In genomic region chr10:19111501-19112267, GRCh38 we compare ENCODE assay signal across 20 cellular contexts.
"Had no signal": no experiment of that assay in that cellular context is flagged by ENCODE, and none has a peak within 500 bp of the region (broad histone marks: within the 10 kb centered on the region; RNA-seq: fewer than 3 reads in every experiment).

No MANE protein-coding gene starts in this region.

- H3K4me3 Mint-ChIP-seq: activated CD4-positive, alpha-beta T cell treated with anti-CD3 and anti-CD28 coated beads, Interleukin-2, amount 10 ng/mL, durations not matched to agents 24 days and 14 days; activated CD8-positive, alpha-beta T cell treated with anti-CD3 and anti-CD28 coated beads for 36 hours; activated naive CD4-positive, alpha-beta T cell treated with anti-CD3 and anti-CD28 coated beads for 36 hours; activated naive CD8-positive, alpha-beta T cell treated with anti-CD3 and anti-CD28 coated beads, Interleukin-2, amount 50 U/mL, for 24 hours; activated T-cell treated with anti-CD3 and anti-CD28 coated beads, Interleukin-2, amount 50 U/mL, for 24 hours; dendritic cell treated with granulocyte-macrophage colony-stimulating factor and Interleukin-4, amounts not matched to agents 40 ng/mL and 50 ng/mL, for 4 days; T-cell had no signal

- H3K36me3 ChIP-seq: breast epithelium, esophagus squamous epithelium, left ventricle myocardium inferior, thyroid gland had no signal

- H3K36me3 Mint-ChIP-seq: T-cell had no signal

- H3K27ac Mint-ChIP-seq: activated CD4-positive, alpha-beta T cell treated with anti-CD3 and anti-CD28 coated beads, Interleukin-2, amount 10 ng/mL, durations not matched to agents 24 days and 14 days; activated CD8-positive, alpha-beta T cell treated with anti-CD3 and anti-CD28 coated beads for 36 hours; activated naive CD4-positive, alpha-beta T cell treated with anti-CD3 and anti-CD28 coated beads for 36 hours; activated naive CD8-positive, alpha-beta T cell treated with anti-CD3 and anti-CD28 coated beads, Interleukin-2, amount 50 U/mL, for 24 hours; activated T-cell treated with anti-CD3 and anti-CD28 coated beads, Interleukin-2, amount 50 U/mL, for 24 hours; dendritic cell treated with granulocyte-macrophage colony-stimulating factor and Interleukin-4, amounts not matched to agents 40 ng/mL and 50 ng/mL, for 4 days; T-cell had no signal

- H3K9me3 ChIP-seq: thyroid gland had no signal

- H3K4me1 ChIP-seq: breast epithelium, esophagus squamous epithelium, left ventricle myocardium inferior, thyroid gland had no signal

- H3K4me1 Mint-ChIP-seq: activated CD4-positive, alpha-beta T cell treated with anti-CD3 and anti-CD28 coated beads, Interleukin-2, amount 10 ng/mL, durations not matched to agents 24 days and 14 days; activated naive CD8-positive, alpha-beta T cell treated with anti-CD3 and anti-CD28 coated beads, Interleukin-2, amount 50 U/mL, for 24 hours; T-cell had no signal

- H3K27me3 ChIP-seq: breast epithelium, esophagus squamous epithelium, thyroid gland had no signal

- H3K27ac ChIP-seq: breast epithelium, esophagus squamous epithelium, left ventricle myocardium inferior, thyroid gland had no signal

- H3K9me3 Mint-ChIP-seq: activated CD4-positive, alpha-beta T cell treated with anti-CD3 and anti-CD28 coated beads, Interleukin-2, amount 10 ng/mL, durations not matched to agents 24 days and 14 days had no signal

- H3K4me3 ChIP-seq: breast epithelium, esophagus squamous epithelium, left ventricle myocardium inferior, thyroid gland had no signal

- DNase-seq: activated CD4-positive, alpha-beta T cell treated with anti-CD3 and anti-CD28 coated beads, Interleukin-2, amount 10 ng/mL, durations not matched to agents 24 days and 14 days; activated CD4-positive, CD25-positive, alpha-beta regulatory T cell; activated CD8-positive, alpha-beta T cell treated with anti-CD3 and anti-CD28 coated beads for 36 hours; activated naive CD4-positive, alpha-beta T cell treated with anti-CD3 and anti-CD28 coated beads for 36 hours; activated naive CD8-positive, alpha-beta T cell treated with anti-CD3 and anti-CD28 coated beads, Interleukin-2, amount 50 U/mL, for 24 hours; activated T-cell treated with anti-CD3 and anti-CD28 coated beads, Interleukin-2, amount 50 U/mL, for 24 hours; aorta; effector CD8-positive, alpha-beta T cell; esophagus squamous epithelium; head of caudate nucleus; kidney glomerular epithelial cell; left ventricle myocardium inferior; stimulated activated CD4-positive, alpha-beta T cell treated with anti-CD3 and anti-CD28 coated beads, Interleukin-12 subunit alpha, Interleukin-12 subunit beta, amount 100 ng/mL, for 4 hours; stimulated activated CD4-positive, alpha-beta T cell treated with anti-CD3 and anti-CD28 coated beads, Interleukin-1b, Interleukin-23, amount 100 ng/mL, for 48 hours; stimulated activated naive CD4-positive, alpha-beta T cell treated with Interleukin-2 at 50 U/mL for 16 hours; T-cell; thyroid gland had no signal

- FAIRE-seq: frontal cortex had no signal

- H3K27me3 Mint-ChIP-seq: activated CD4-positive, alpha-beta T cell treated with anti-CD3 and anti-CD28 coated beads, Interleukin-2, amount 10 ng/mL, durations not matched to agents 24 days and 14 days; activated CD8-positive, alpha-beta T cell treated with anti-CD3 and anti-CD28 coated beads for 36 hours; activated naive CD8-positive, alpha-beta T cell treated with anti-CD3 and anti-CD28 coated beads, Interleukin-2, amount 50 U/mL, for 24 hours; activated T-cell treated with anti-CD3 and anti-CD28 coated beads, Interleukin-2, amount 50 U/mL, for 24 hours; dendritic cell treated with granulocyte-macrophage colony-stimulating factor and Interleukin-4, amounts not matched to agents 40 ng/mL and 50 ng/mL, for 4 days; T-cell had no signal
